8 cellular contexts compared by ENCODE assay signal in genomic region chr19:16542045-16542893, GRCh38.
A peak's percentile ranks its signal among the peaks of the same experiment; 100 is the strongest.
DNase-seq lines count a peak whose midpoint lies in the region; ATAC-seq and TF ChIP-seq lines count a peak whose summit lies in the region.

CHERP (minus strand) TSS chr19:16542437; CDS start chr19:16542378, 59 bp downstream.

- TF ChIP-seq CTCF in AG09319 (IDR thresholded peaks at IDR 0.05; ENCODE audit: low read depth, low read length): no peak

- ATAC-seq in GM19035 (IDR thresholded peaks at IDR 0.05; ENCODE audit: unreplicated experiment): peak; percentile 75
- peak; percentile 68 for ATAC-seq in HG03342 (IDR thresholded peaks at IDR 0.05; ENCODE audit: unreplicated experiment)

- DNase-seq in AG09319 (ENCODE audit: extremely low read depth, low read depth) (peak; percentile 81), NCI-H446 (lab: John Stamatoyannopoulos, UW) (peak; percentile 88 to 98), iris pigment epithelial cell (ENCODE audit: low read depth) (peak; percentile 93)
- DNase-seq in activated CD4-positive, CD25-positive, alpha-beta regulatory T cell treated with anti-CD3 and anti-CD28 coated beads, Interleukin-2, amount 50 U/mL, for 16 hours (ENCODE audit: low read depth, low spot score): peak; percentile 91
- peak; percentile 92 for DNase-seq in central memory CD4-positive, alpha-beta T cell
- peak; percentile 90 to 91 for DNase-seq in stimulated activated CD4-positive, alpha-beta T cell treated with anti-CD3 and anti-CD28 coated beads, Interleukin-12 subunit alpha, Interleukin-12 subunit beta, amount 100 ng/mL, for 24 hours (ENCODE audit: low read depth in 2 of 2)

Comparison
In these comparisons a context has a peak if more than half of its experiments do, and no peak if none do; other contexts are left out.
1. Peak in every context shown above with its lines: DNase-seq and ATAC-seq.